ENCODE assay signal across 10 cellular contexts in genomic region chr20:23205656-23206055, GRCh38.
DNase-seq lines count a peak whose midpoint lies in the region; ATAC-seq and TF ChIP-seq lines count a peak whose summit lies in the region.
"Had no signal": no experiment of that assay in that cellular context is flagged by ENCODE, and none has a peak within 500 bp of the region (broad histone marks: within the 10 kb centered on the region; RNA-seq: fewer than 3 reads in every experiment).

No MANE protein-coding gene starts in this region.

- no peaks in the 10 kb centered on the region for H3K79me2 ChIP-seq in OCI-LY7 (ENCODE audit: insufficient read depth, low read depth, low read length)

- H3K36me3 Mint-ChIP-seq in natural killer cell, result no peaks in the 10 kb centered on the region

- H3K27ac ChIP-seq in esophagus squamous epithelium (peak overlapping the region; percentile 37 to 88 (median 68)), lower lobe of right lung (peak overlapping the region; percentile 57), tibial artery (peak overlapping the region; percentile 53 to 70), OCI-LY7 (ENCODE audit: low read depth, low read length, poor library complexity, severe bottlenecking) (no peak overlapping the region)

- no TSS peak for BruUV-seq in OCI-LY7 (replicated peaks; lab: Mats Ljungman, UMichigan)

- DNase-seq in NCI-H69 (lab: John Stamatoyannopoulos, UW), result peak; percentile 53
- no peak for DNase-seq in esophagus squamous epithelium (lab: John Stamatoyannopoulos, UW)
- DNase-seq in lower lobe of right lung, result peak; percentile 58
- DNase-seq in tibial artery, result peak; percentile 77 to 87
- no peak for DNase-seq in T-helper 2 cell
- DNase-seq in NCI-H524 (lab: John Stamatoyannopoulos, UW), result no peak
- DNase-seq in OCI-LY7 (ENCODE audit: low spot score), result no peak
- no peak for DNase-seq in natural killer cell
- DNase-seq: NCI-H2107; stimulated activated CD4-positive, alpha-beta T cell treated with anti-CD3 and anti-CD28 coated beads, Interleukin-4, amount 100 ng/mL, for 1 hour had no signal

- no peak overlapping the region for H3K4me2 ChIP-seq in OCI-LY7 (ENCODE audit: low read length)

- POLR2A ChIA-PET in OCI-LY7 (lab: Charles Lee), result no interaction called here

- CTCF ChIA-PET in OCI-LY7 (lab: Charles Lee; ENCODE audit: unreplicated experiment), result no interaction called here

- no peak for TF ChIP-seq CTCF in esophagus squamous epithelium (IDR thresholded peaks at IDR 0.05)
- no peak for TF ChIP-seq CTCF in lower lobe of right lung (IDR thresholded peaks at IDR 0.05)
- TF ChIP-seq CTCF in tibial artery (IDR thresholded peaks at IDR 0.05), result no peak
- TF ChIP-seq CTCF in OCI-LY7 (conservative IDR thresholded peaks at IDR 0.05; ENCODE audit: low read length), result no peak
- no peak for TF ChIP-seq CTCF in natural killer cell (IDR thresholded peaks at IDR 0.05)

- H3K9me3 ChIP-seq in esophagus squamous epithelium (no peaks in the 10 kb centered on the region), lower lobe of right lung (no peaks in the 10 kb centered on the region), tibial artery (no peaks in the 10 kb centered on the region), OCI-LY7 (ENCODE audit: low read length) (no peaks in the 10 kb centered on the region)

- no peaks in the 10 kb centered on the region for H3K4me1 Mint-ChIP-seq in natural killer cell

- H3K36me3 ChIP-seq in esophagus squamous epithelium (no peaks in the 10 kb centered on the region), lower lobe of right lung (no peaks in the 10 kb centered on the region), tibial artery (no peaks in the 10 kb centered on the region), OCI-LY7 (ENCODE audit: insufficient read depth, low read length) (no peaks in the 10 kb centered on the region)

- H3K27ac Mint-ChIP-seq in natural killer cell, result no peak overlapping the region

- H3K27me3 ChIP-seq in esophagus squamous epithelium, result peaks cover 0 to 9% (median 0%) of the 10 kb centered on the region in 4 donors
- H3K27me3 ChIP-seq in lower lobe of right lung (ENCODE audit: low read depth), result no peaks in the 10 kb centered on the region
- H3K27me3 ChIP-seq in tibial artery, result no peaks in the 10 kb centered on the region

- WGBS in esophagus squamous epithelium, 2 donors, result 3 to 32% methylated on average over 3 to 4 of the region's 11 CpGs

- H4K20me1 ChIP-seq in OCI-LY7 (ENCODE audit: insufficient read depth, low read length), result no peaks in the 10 kb centered on the region

- no peak for TF ChIP-seq POLR2A in esophagus squamous epithelium (IDR thresholded peaks at IDR 0.05)

- peaks cover 12 to 21% of the 10 kb centered on the region in 2 donors for H3K27me3 Mint-ChIP-seq in natural killer cell (ENCODE audit: low read depth in 2 of 2)

- H3K4me3 Mint-ChIP-seq in natural killer cell, result no peak overlapping the region

- no peak overlapping the region for H3K4me3 ChIP-seq in esophagus squamous epithelium
- H3K4me3 ChIP-seq in lower lobe of right lung, result no peak overlapping the region
- H3K4me3 ChIP-seq in tibial artery, result no peak overlapping the region
- H3K4me3 ChIP-seq in OCI-LY7 (ENCODE audit: low read depth, low read length, poor library complexity, severe bottlenecking), result no peak overlapping the region

- no peak overlapping the region for H2AFZ ChIP-seq in OCI-LY7 (ENCODE audit: low read length)

- no peaks in the 10 kb centered on the region for H3K9me3 Mint-ChIP-seq in natural killer cell

- H3K4me1 ChIP-seq in esophagus squamous epithelium (peaks cover 16 to 52% (median 22%) of the 10 kb centered on the region in 3 donors), lower lobe of right lung (peaks cover 18% of the 10 kb centered on the region), tibial artery (peaks cover 0 to 30% (median 12%) of the 10 kb centered on the region in 4 donors), OCI-LY7 (ENCODE audit: insufficient read depth, low read length, poor library complexity, severe bottlenecking) (no peaks in the 10 kb centered on the region)

- intact Hi-C loops in esophagus squamous epithelium (cut with DNase I) (loop anchor here (10.0 kb wide), 2 partner anchors 161 to 511 kb away; partner anchors contain the start of gene THBD), lower lobe of right lung (cut with DNase I) (no loop called here), tibial artery (cut with DNase I; ENCODE audit: low total_unique reads) (no loop called here), OCI-LY7 (cut with micrococcal nuclease; ENCODE audit: unreplicated experiment) (no loop called here), natural killer cell (cut with micrococcal nuclease) (no loop called here)

- H3K9me2 ChIP-seq in OCI-LY7 (ENCODE audit: insufficient read depth, low read length), result no peaks in the 10 kb centered on the region

- ATAC-seq in lower lobe of right lung, result peak in 1 of 2 donors; percentile 36
- ATAC-seq in natural killer cell, result no peak

Comparison
In these comparisons a context has a peak if more than half of its experiments do, and no peak if none do; other contexts are left out.
1. DNase-seq: peak in NCI-H69 (single experiment), lower lobe of right lung (single experiment) and tibial artery (2 of 2); none in esophagus squamous epithelium (single experiment), T-helper 2 cell (0 of 5), NCI-H524 (0 of 2), OCI-LY7 (single experiment) and natural killer cell (single experiment).